Comparison of ENCODE assay signal across 8 cellular contexts in the genomic region with DNA sequence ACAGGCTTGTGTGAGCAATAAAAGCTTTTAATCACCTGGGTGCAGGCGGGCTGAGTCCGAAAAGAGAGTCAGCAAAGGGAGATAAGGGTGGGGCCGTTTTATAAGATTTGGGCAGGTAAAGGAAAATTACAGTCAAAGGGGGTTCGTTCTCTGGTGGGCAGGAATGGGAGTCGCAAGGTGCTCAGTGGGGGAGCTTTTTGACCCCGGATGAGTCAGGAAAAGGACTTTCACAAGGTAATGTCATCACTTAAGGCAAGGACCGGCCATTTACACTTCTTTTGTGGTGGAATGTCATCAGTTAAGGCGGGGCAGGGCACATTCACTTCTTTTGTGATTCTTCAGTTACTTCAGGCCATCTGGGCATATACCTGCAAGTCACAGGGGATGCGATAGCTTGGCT.
DNase-seq lines count a peak whose midpoint lies in the region; TF ChIP-seq lines count a peak whose summit lies in the region.
"Not testable (repeated sequence)": the region's sequence is repeated elsewhere in the genome, so short reads cannot be mapped to it uniquely, and the experiment has no call there.

No MANE protein-coding gene starts in this region.

- POLR2A ChIA-PET in CD8-positive, alpha-beta memory T cell (lab: Charles Lee) = interaction anchor here (0.6 to 1.7 kb wide), 4 partner anchors 9 to 69 kb away, joined by 3 to 7 read pairs (median 4); no protein-coding TSS in a partner anchor

- H3K4me2 ChIP-seq in neural progenitor cell = not testable (repeated sequence)

- H2AFZ ChIP-seq in neural progenitor cell (replicated peaks) = not testable (repeated sequence)

- H3K9me3 Mint-ChIP-seq in CD8-positive, alpha-beta memory T cell; activated T-helper 1 cell treated with anti-CD3 and anti-CD28 coated beads, Interleukin-12 subunit alpha, Interleukin-12 subunit beta, Interleukin-2, Interleukin-4 antibody, amounts not matched to agents 30 ng/mL and 10 ng/mL and 1 ng/mL, durations not matched to agents 14 hours and 24 hours and 36 hours; neural progenitor cell: not testable (repeated sequence)

- peaks cover 84 to 98% (median 94%) of the 10 kb centered on the region in 3 donors for H3K4me1 Mint-ChIP-seq in CD8-positive, alpha-beta memory T cell
- peaks cover 92% of the 10 kb centered on the region for H3K4me1 Mint-ChIP-seq in activated T-helper 1 cell treated with anti-CD3 and anti-CD28 coated beads, Interleukin-12 subunit alpha, Interleukin-12 subunit beta, Interleukin-2, Interleukin-4 antibody, amounts not matched to agents 30 ng/mL and 10 ng/mL and 1 ng/mL, durations not matched to agents 14 hours and 24 hours and 36 hours (ENCODE audit: low read depth)
- H3K4me1 Mint-ChIP-seq in neural progenitor cell = peaks cover 57% of the 10 kb centered on the region

- peaks cover 97% of the 10 kb centered on the region for H3K79me2 ChIP-seq in neural progenitor cell (ENCODE audit: low read depth)

- H3K27me3 Mint-ChIP-seq in CD8-positive, alpha-beta memory T cell; activated T-helper 1 cell treated with anti-CD3 and anti-CD28 coated beads, Interleukin-12 subunit alpha, Interleukin-12 subunit beta, Interleukin-2, Interleukin-4 antibody, amounts not matched to agents 30 ng/mL and 10 ng/mL and 1 ng/mL, durations not matched to agents 14 hours and 24 hours and 36 hours (ENCODE audit: insufficient read depth); neural progenitor cell (ENCODE audit: insufficient read depth, low read depth): not testable (repeated sequence)

- CTCF ChIA-PET in CD8-positive, alpha-beta memory T cell (lab: Charles Lee) = interaction anchor here (5.2 kb wide), 1 partner anchor 69 kb away, joined by 17 read pairs; the partner anchor contains the start of gene SERINC5

- H3K27ac ChIP-seq in CD8-positive, alpha-beta memory T cell (ENCODE audit: low read depth, low read length) = not testable (repeated sequence)
- H3K27ac ChIP-seq in KOPT-K1 (ENCODE audit: low read depth, low read length, poor library complexity, severe bottlenecking) = peak overlapping the region; percentile 97
- H3K27ac ChIP-seq in VCaP = peak overlapping the region; percentile 97
- peak overlapping the region; percentile 62 for H3K27ac ChIP-seq in colonic mucosa
- H3K27ac ChIP-seq in neural progenitor cell = peak overlapping the region; percentile 87
- H3K27ac ChIP-seq in transverse colon = peak overlapping the region; percentile 73 to 85 (median 78)

- 47 to 63% methylated on average over 4 to 9 of the region's 9 CpGs for WGBS in transverse colon (ENCODE audit: low coverage in 1 of 2), 2 donors

- not testable (repeated sequence) for TF ChIP-seq EP300 in transverse colon (IDR thresholded peaks at IDR 0.05; ENCODE audit: low read depth)

- peaks cover 76% of the 10 kb centered on the region for H4K20me1 ChIP-seq in neural progenitor cell (ENCODE audit: low read depth)

- not testable (repeated sequence) for TF ChIP-seq POLR2A in transverse colon (IDR thresholded peaks at IDR 0.05)

- intact Hi-C loops in activated T-helper 1 cell treated with anti-CD3 and anti-CD28 coated beads, Interleukin-12 subunit alpha, Interleukin-12 subunit beta, Interleukin-2, Interleukin-4 antibody, amounts not matched to agents 30 ng/mL and 10 ng/mL and 1 ng/mL, durations not matched to agents 14 hours and 24 hours and 36 hours (cut with micrococcal nuclease); colonic mucosa (cut with DNase I); transverse colon (cut with DNase I; ENCODE audit: low total_unique reads): not testable (repeated sequence)

- H3K9ac ChIP-seq in colonic mucosa (ENCODE audit: low read depth in 2 of 2, low read length in 2 of 2) (peak overlapping the region in 1 of 2 donors; percentile 48), iPS-15b (ENCODE audit: low read depth, low read length) (peak overlapping the region; percentile 71)
- not testable (repeated sequence) for H3K9ac ChIP-seq in neural progenitor cell

- H3K36me3 Mint-ChIP-seq in CD8-positive, alpha-beta memory T cell = peaks cover 0 to 22% (median 7%) of the 10 kb centered on the region in 3 donors
- H3K36me3 Mint-ChIP-seq in activated T-helper 1 cell treated with anti-CD3 and anti-CD28 coated beads, Interleukin-12 subunit alpha, Interleukin-12 subunit beta, Interleukin-2, Interleukin-4 antibody, amounts not matched to agents 30 ng/mL and 10 ng/mL and 1 ng/mL, durations not matched to agents 14 hours and 24 hours and 36 hours (ENCODE audit: low read depth); neural progenitor cell: not testable (repeated sequence)

- not testable (repeated sequence) for H3K9me3 ChIP-seq in CD8-positive, alpha-beta memory T cell (ENCODE audit: low read length); KOPT-K1 (ENCODE audit: insufficient read depth, low read length, poor library complexity, severe bottlenecking); colonic mucosa; iPS-15b (ENCODE audit: control insufficient read depth, insufficient read depth, low read length); neural progenitor cell (ENCODE audit: low read depth); transverse colon

- H3F3A ChIP-seq in neural progenitor cell (ENCODE audit: low read depth) = peaks cover 80% of the 10 kb centered on the region

- in situ Hi-C loops in transverse colon (cut with MboI; ENCODE audit: low pct_ligation_motif_present in 1 of 4, low pct_unique_long_range_greater_than_20kb in 1 of 4, low sequenced_read_pairs in 3 of 4) = not testable (repeated sequence)

- H3K27me3 ChIP-seq in CD8-positive, alpha-beta memory T cell (ENCODE audit: insufficient read depth, low read length, poor library complexity, severe bottlenecking); colonic mucosa; iPS-15b (ENCODE audit: control insufficient read depth, insufficient read depth, low read length); neural progenitor cell; transverse colon: not testable (repeated sequence)

- H3K36me3 ChIP-seq in CD8-positive, alpha-beta memory T cell (ENCODE audit: insufficient read depth, low read length); KOPT-K1 (ENCODE audit: insufficient read depth, low read length); colonic mucosa; iPS-15b (ENCODE audit: control insufficient read depth, insufficient read depth, low read length); neural progenitor cell; transverse colon: not testable (repeated sequence)

- H3K4me3 ChIP-seq in CD8-positive, alpha-beta memory T cell (ENCODE audit: low read length); colonic mucosa; iPS-15b (ENCODE audit: low read depth, low read length); neural progenitor cell; transverse colon: not testable (repeated sequence)

- H3K4me1 ChIP-seq in CD8-positive, alpha-beta memory T cell (ENCODE audit: insufficient read depth, low read length) = peaks cover 90% of the 10 kb centered on the region
- H3K4me1 ChIP-seq in colonic mucosa (peaks cover 27% of the 10 kb centered on the region), iPS-15b (ENCODE audit: control insufficient read depth, insufficient read depth, low read length) (peaks cover 45% of the 10 kb centered on the region), neural progenitor cell (peaks cover 75% of the 10 kb centered on the region), transverse colon (peaks cover 19 to 73% (median 61%) of the 10 kb centered on the region in 4 donors)

- peak overlapping the region; percentile 26 to 97 (median 84) for H3K27ac Mint-ChIP-seq in CD8-positive, alpha-beta memory T cell
- peak overlapping the region; percentile 80 for H3K27ac Mint-ChIP-seq in activated T-helper 1 cell treated with anti-CD3 and anti-CD28 coated beads, Interleukin-12 subunit alpha, Interleukin-12 subunit beta, Interleukin-2, Interleukin-4 antibody, amounts not matched to agents 30 ng/mL and 10 ng/mL and 1 ng/mL, durations not matched to agents 14 hours and 24 hours and 36 hours
- H3K27ac Mint-ChIP-seq in neural progenitor cell = not testable (repeated sequence)

- DNase-seq in CD8-positive, alpha-beta memory T cell; activated T-helper 1 cell treated with anti-CD3 and anti-CD28 coated beads, Interleukin-12 subunit alpha, Interleukin-12 subunit beta, Interleukin-2, Interleukin-4 antibody, amounts not matched to agents 30 ng/mL and 10 ng/mL and 1 ng/mL, durations not matched to agents 14 hours and 24 hours and 36 hours (ENCODE audit: low spot score); colonic mucosa; neural progenitor cell (ENCODE audit: low spot score); transverse colon: not testable (repeated sequence)

- H3K4me3 Mint-ChIP-seq in CD8-positive, alpha-beta memory T cell = peak overlapping the region in 6 of 7 donors; percentile 12 to 76 (median 60)
- peak overlapping the region; percentile 51 for H3K4me3 Mint-ChIP-seq in activated T-helper 1 cell treated with anti-CD3 and anti-CD28 coated beads, Interleukin-12 subunit alpha, Interleukin-12 subunit beta, Interleukin-2, Interleukin-4 antibody, amounts not matched to agents 30 ng/mL and 10 ng/mL and 1 ng/mL, durations not matched to agents 14 hours and 24 hours and 36 hours
- H3K4me3 Mint-ChIP-seq in neural progenitor cell = not testable (repeated sequence)

- not testable (repeated sequence) for TF ChIP-seq CTCF in VCaP (conservative IDR thresholded peaks at IDR 0.05); colonic mucosa (IDR thresholded peaks at IDR 0.05); neural progenitor cell (IDR thresholded peaks at IDR 0.05); transverse colon (IDR thresholded peaks at IDR 0.05)
